Comparison of ENCODE assay signal across 1 cellular context in the genomic region with DNA sequence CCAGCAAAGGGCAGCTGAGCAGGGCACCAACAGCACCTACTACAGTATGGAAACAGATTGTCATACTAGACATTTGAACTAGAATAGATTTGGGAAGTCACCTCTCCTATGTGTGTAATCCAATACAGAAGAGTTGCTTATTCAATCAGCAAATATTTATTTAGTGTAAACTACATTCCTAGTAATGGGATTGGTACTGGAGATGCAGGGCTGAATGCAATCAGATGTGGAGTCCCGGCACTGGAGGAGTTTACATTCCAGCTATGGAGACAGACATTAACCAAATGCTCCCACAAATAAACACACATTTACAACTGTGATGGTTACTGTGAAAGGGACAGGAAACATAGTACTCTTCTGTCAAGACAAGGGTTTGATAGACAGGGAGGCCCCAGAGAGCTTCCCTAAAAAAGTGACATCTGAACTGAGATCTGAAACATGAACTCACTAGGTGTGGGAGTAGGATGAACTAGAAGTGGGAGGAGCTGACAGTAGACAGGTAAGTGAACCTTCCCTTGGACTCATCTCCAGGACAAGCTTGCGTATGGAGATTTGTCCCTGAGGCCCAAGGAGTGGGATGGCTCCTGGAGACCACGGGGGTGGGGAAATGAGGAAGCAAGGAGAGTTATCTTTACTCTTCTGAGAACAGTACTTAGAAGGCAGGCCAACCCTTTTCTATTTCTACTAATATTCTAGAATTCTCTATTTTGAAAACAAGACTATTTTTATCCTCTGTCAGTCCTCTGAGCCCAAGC.
TF ChIP-seq lines count a peak whose summit lies in the region.

No MANE protein-coding gene starts in this region.

TF ChIP-seq in GM23338, 12 proteins besides CTCF, POLR2A, EP300 and RAD21 (continued from another document):
- TF ChIP-seq, protein P1, sequence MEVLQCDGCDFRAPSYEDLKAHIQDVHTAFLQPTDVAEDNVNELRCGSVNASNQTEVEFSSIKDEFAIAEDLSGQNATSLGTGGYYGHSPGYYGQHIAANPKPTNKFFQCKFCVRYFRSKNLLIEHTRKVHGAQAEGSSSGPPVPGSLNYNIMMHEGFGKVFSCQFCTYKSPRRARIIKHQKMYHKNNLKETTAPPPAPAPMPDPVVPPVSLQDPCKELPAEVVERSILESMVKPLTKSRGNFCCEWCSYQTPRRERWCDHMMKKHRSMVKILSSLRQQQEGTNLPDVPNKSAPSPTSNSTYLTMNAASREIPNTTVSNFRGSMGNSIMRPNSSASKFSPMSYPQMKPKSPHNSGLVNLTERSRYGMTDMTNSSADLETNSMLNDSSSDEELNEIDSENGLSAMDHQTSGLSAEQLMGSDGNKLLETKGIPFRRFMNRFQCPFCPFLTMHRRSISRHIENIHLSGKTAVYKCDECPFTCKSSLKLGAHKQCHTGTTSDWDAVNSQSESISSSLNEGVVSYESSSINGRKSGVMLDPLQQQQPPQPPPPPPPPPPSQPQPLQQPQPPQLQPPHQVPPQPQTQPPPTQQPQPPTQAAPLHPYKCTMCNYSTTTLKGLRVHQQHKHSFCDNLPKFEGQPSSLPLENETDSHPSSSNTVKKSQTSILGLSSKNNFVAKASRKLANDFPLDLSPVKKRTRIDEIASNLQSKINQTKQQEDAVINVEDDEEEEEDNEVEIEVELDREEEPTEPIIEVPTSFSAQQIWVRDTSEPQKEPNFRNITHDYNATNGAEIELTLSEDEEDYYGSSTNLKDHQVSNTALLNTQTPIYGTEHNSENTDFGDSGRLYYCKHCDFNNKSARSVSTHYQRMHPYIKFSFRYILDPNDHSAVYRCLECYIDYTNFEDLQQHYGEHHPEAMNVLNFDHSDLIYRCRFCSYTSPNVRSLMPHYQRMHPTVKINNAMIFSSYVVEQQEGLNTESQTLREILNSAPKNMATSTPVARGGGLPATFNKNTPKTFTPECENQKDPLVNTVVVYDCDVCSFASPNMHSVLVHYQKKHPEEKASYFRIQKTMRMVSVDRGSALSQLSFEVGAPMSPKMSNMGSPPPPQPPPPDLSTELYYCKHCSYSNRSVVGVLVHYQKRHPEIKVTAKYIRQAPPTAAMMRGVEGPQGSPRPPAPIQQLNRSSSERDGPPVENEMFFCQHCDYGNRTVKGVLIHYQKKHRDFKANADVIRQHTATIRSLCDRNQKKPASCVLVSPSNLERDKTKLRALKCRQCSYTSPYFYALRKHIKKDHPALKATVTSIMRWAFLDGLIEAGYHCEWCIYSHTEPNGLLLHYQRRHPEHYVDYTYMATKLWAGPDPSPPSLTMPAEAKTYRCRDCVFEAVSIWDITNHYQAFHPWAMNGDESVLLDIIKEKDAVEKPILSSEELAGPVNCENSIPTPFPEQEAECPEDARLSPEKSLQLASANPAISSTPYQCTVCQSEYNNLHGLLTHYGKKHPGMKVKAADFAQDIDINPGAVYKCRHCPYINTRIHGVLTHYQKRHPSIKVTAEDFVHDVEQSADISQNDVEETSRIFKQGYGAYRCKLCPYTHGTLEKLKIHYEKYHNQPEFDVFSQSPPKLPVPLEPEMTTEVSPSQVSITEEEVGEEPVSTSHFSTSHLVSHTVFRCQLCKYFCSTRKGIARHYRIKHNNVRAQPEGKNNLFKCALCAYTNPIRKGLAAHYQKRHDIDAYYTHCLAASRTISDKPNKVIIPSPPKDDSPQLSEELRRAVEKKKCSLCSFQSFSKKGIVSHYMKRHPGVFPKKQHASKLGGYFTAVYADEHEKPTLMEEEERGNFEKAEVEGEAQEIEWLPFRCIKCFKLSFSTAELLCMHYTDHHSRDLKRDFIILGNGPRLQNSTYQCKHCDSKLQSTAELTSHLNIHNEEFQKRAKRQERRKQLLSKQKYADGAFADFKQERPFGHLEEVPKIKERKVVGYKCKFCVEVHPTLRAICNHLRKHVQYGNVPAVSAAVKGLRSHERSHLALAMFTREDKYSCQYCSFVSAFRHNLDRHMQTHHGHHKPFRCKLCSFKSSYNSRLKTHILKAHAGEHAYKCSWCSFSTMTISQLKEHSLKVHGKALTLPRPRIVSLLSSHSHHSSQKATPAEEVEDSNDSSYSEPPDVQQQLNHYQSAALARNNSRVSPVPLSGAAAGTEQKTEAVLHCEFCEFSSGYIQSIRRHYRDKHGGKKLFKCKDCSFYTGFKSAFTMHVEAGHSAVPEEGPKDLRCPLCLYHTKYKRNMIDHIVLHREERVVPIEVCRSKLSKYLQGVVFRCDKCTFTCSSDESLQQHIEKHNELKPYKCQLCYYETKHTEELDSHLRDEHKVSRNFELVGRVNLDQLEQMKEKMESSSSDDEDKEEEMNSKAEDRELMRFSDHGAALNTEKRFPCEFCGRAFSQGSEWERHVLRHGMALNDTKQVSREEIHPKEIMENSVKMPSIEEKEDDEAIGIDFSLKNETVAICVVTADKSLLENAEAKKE (CRISPR knock-in tag; IDR thresholded peaks at IDR 0.05) = peak; percentile 87
- TF ChIP-seq POLR2AphosphoS5 (IDR thresholded peaks at IDR 0.05; ENCODE audit: low read depth) = no peak; the same call in none of the 2 replicates
